In genomic region chr16:50167603-50168002, GRCh38 we compare ENCODE assay signal across 12 cellular contexts. TPM values are rescaled to one million over a fixed set of nuclear protein-coding genes. Genes with fewer than 3 reads are reported as not detected.
DNase-seq lines count a peak whose midpoint lies in the region; ATAC-seq and TF ChIP-seq lines count a peak whose summit lies in the region.
"Had no signal": no experiment of that assay in that cellular context is flagged by ENCODE, and none has a peak within 500 bp of the region (broad histone marks: within the 10 kb centered on the region; RNA-seq: fewer than 3 reads in every experiment).

No MANE protein-coding gene starts in this region.

- peak overlapping the region; percentile 71 for H3K4me3 Mint-ChIP-seq in T-helper 17 cell
- no peak overlapping the region for H3K4me3 Mint-ChIP-seq in endodermal cell

- H3K4me3 ChIP-seq in endodermal cell (ENCODE audit: low read length) (no peak overlapping the region), sigmoid colon (no peak overlapping the region), SJCRH30 (no peak overlapping the region), upper lobe of right lung (no peak overlapping the region)

- H3K36me3 ChIP-seq in endodermal cell (ENCODE audit: control insufficient read depth, insufficient read depth, low read length) (no peaks in the 10 kb centered on the region), sigmoid colon (no peaks in the 10 kb centered on the region), SJCRH30 (no peaks in the 10 kb centered on the region), upper lobe of right lung (no peaks in the 10 kb centered on the region)
- H3K36me3 ChIP-seq: neutrophil had no signal

- ATAC-seq in T-helper 17 cell (peak; percentile 23), upper lobe of right lung (no peak)

- H3K27ac Mint-ChIP-seq in T-helper 17 cell (no peak overlapping the region), endodermal cell (peak overlapping the region; percentile 74)

- intact Hi-C loops in sigmoid colon (cut with DNase I) (no loop called here), upper lobe of right lung (cut with DNase I) (no loop called here)

- WGBS in endodermal cell (ENCODE audit: insufficient coverage in 1 of 2, insufficient read length in 1 of 2), 2 experiments: 89 to 91% methylated on average over 5 to 7 of the region's 7 CpGs
- WGBS in sigmoid colon, 2 donors: 70 to 89% methylated on average over 7 of the region's 7 CpGs

- no peaks in the 10 kb centered on the region for H3K27me3 Mint-ChIP-seq in T-helper 17 cell
- H3K27me3 Mint-ChIP-seq in endodermal cell (ENCODE audit: insufficient read depth): no peaks in the 10 kb centered on the region

- H3K36me3 Mint-ChIP-seq in T-helper 17 cell (ENCODE audit: low read depth): no peaks in the 10 kb centered on the region
- H3K36me3 Mint-ChIP-seq in endodermal cell (ENCODE audit: low read depth): no peaks in the 10 kb centered on the region

- TF ChIP-seq POLR2A in sigmoid colon (IDR thresholded peaks at IDR 0.05): no peak

- TF ChIP-seq CTCF in endodermal cell (conservative IDR thresholded peaks at IDR 0.05) (no peak), sigmoid colon (IDR thresholded peaks at IDR 0.05) (no peak), upper lobe of right lung (IDR thresholded peaks at IDR 0.05) (no peak)

- H3K4me1 Mint-ChIP-seq in T-helper 17 cell (peaks cover 33% of the 10 kb centered on the region), endodermal cell (peaks cover 16% of the 10 kb centered on the region)

- DNase-seq in activated CD8-positive, alpha-beta memory T cell treated with anti-CD3 and anti-CD28 coated beads for 24 hours: peak; percentile 48
- DNase-seq in activated CD8-positive, alpha-beta memory T cell treated with anti-CD3 and anti-CD28 coated beads, Interleukin-2, amount 50 U/mL, for 4 hours: no peak
- DNase-seq in T-helper 17 cell (no peak), endodermal cell (no peak), sigmoid colon (no peak), ACHN (no peak), SJCRH30 (no peak), upper lobe of right lung (no peak)
- DNase-seq: activated effector memory CD4-positive, alpha-beta T cell treated with anti-CD3 and anti-CD28 coated beads, Interleukin-2, amount 50 U/mL, for 16 hours; DND-41; hypothalamus had no signal

- H3K4me1 ChIP-seq in endodermal cell (ENCODE audit: control insufficient read depth, insufficient read depth, low read length) (no peaks in the 10 kb centered on the region), sigmoid colon (peaks cover 0 to 69% (median 58%) of the 10 kb centered on the region in 4 donors), SJCRH30 (0 out of 2 replicates have a peak, but pooled peaks cover 3% of the 10 kb centered on the region), upper lobe of right lung (peaks cover 20% of the 10 kb centered on the region)

- H3K9ac ChIP-seq in endodermal cell (ENCODE audit: extremely low read depth, low read length, poor library complexity, severe bottlenecking): no peak overlapping the region

- H3K9me3 Mint-ChIP-seq in endodermal cell: no peaks in the 10 kb centered on the region

- no peaks in the 10 kb centered on the region for H3K9me3 ChIP-seq in T-helper 17 cell (ENCODE audit: control insufficient read depth, low read length, poor library complexity, severe bottlenecking)
- no peaks in the 10 kb centered on the region for H3K9me3 ChIP-seq in endodermal cell (ENCODE audit: control insufficient read depth, low read length)
- no peaks in the 10 kb centered on the region for H3K9me3 ChIP-seq in sigmoid colon
- no peaks in the 10 kb centered on the region; the same call in 1 of the 2 replicates for H3K9me3 ChIP-seq in SJCRH30 (replicated peaks)
- no peaks in the 10 kb centered on the region for H3K9me3 ChIP-seq in upper lobe of right lung
- H3K9me3 ChIP-seq: neutrophil had no signal

- H3K27ac ChIP-seq in endodermal cell (ENCODE audit: low read depth, low read length) (no peak overlapping the region), sigmoid colon (peak overlapping the region in 3 of 4 donors; percentile 44 to 46 (median 46)), SJCRH30 (no peak overlapping the region), upper lobe of right lung (no peak overlapping the region)
- H3K27ac ChIP-seq: neutrophil had no signal

- TF ChIP-seq EP300 in sigmoid colon (IDR thresholded peaks at IDR 0.05): no peak

- H3K27me3 ChIP-seq in endodermal cell (ENCODE audit: control insufficient read depth, insufficient read depth, low read length, poor library complexity, severe bottlenecking) (no peaks in the 10 kb centered on the region), sigmoid colon (no peaks in the 10 kb centered on the region), SJCRH30 (no peaks in the 10 kb centered on the region), upper lobe of right lung (no peaks in the 10 kb centered on the region)
- H3K27me3 ChIP-seq: neutrophil had no signal

- in situ Hi-C loops in ACHN (cut with HindIII; ENCODE audit: low pct_ligation_motif_present, low pct_unique_long_range_greater_than_20kb, low sequenced_read_pairs): no loop called here

RNA-seq across cellular contexts. Expression of gene TENT4B, which starts 14.5 kb away (rescaled TPM):
- total RNA-seq in T-helper 17 cell (10 to 100 TPM; 21.5 to 23.0 TPM), endodermal cell (10 to 100 TPM; 12.8 to 14.1 TPM), sigmoid colon (10 to 100 TPM; 14.9 to 23.5 (median 20.0) TPM), upper lobe of right lung (13.3 TPM)
- polyA plus RNA-seq in endodermal cell (2013, experiment 1 of 2): 9.3 TPM
- 8.9 TPM for polyA plus RNA-seq in endodermal cell (2013, experiment 2 of 2)
- polyA plus RNA-seq in sigmoid colon: 1 to 10 TPM; 3.6 to 5.0 (median 4.2) TPM
- total RNA-seq in SJCRH30 (2014; rRNA removed; shearing (Covaris generic)): 9.6 and 12.4 TPM in 2 replicates

Comparison
In these comparisons a context has a peak if more than half of its experiments do, and no peak if none do; other contexts are left out.
1. H3K27ac ChIP-seq: peak in sigmoid colon (3 of 4); none in endodermal cell (single experiment), SJCRH30 (single experiment) and upper lobe of right lung (single experiment).